In genomic region chr16:67659675-67660563, GRCh38 we compare ENCODE assay signal across 1 cellular context.
TF ChIP-seq lines count a peak whose summit lies in the region.

Gene ACD (minus strand): TSS chr16:67660260. CDS start chr16:67660220, 40 bp downstream.

TF ChIP-seq in HepG2, 621 proteins besides CTCF, POLR2A, EP300 and RAD21 (continued from another document and continues in another):
- TF ChIP-seq LRRFIP1 (CRISPR knock-in tag; conservative IDR thresholded peaks at IDR 0.05) (0 out of 2 replicates have a peak, but pooled peaks have one; percentile 14), CREBL2 (CRISPR knock-in tag; IDR thresholded peaks at IDR 0.05; ENCODE audit: borderline replicate concordance) (no peak), SP5 (CRISPR knock-in tag; IDR thresholded peaks at IDR 0.05; ENCODE audit: borderline replicate concordance, low read depth) (no peak; the same call in 1 of the 2 replicates), ZC3H4 (CRISPR knock-in tag; IDR thresholded peaks at IDR 0.05; ENCODE audit: borderline replicate concordance) (no peak), ZNF230 (CRISPR knock-in tag; IDR thresholded peaks at IDR 0.05) (peak; percentile 97), ZNF646 (CRISPR knock-in tag; IDR thresholded peaks at IDR 0.05) (no peak), MAX (IDR thresholded peaks at IDR 0.05) (peak; percentile 70), PRDM4 (CRISPR knock-in tag; IDR thresholded peaks at IDR 0.05; ENCODE audit: borderline replicate concordance) (no peak), KAT2B (IDR thresholded peaks at IDR 0.05; ENCODE audit: borderline replicate concordance, low read depth, low read length) (no peak), ARID2 (CRISPR knock-in tag; IDR thresholded peaks at IDR 0.05; ENCODE audit: borderline replicate concordance) (no peak; the same call in 1 of the 2 replicates), CCAR2 (optimal IDR thresholded peaks at IDR 0.05; ENCODE audit: low read depth, low read length) (no peak), ZFP36L2 (CRISPR knock-in tag; IDR thresholded peaks at IDR 0.05) (no peak), PAXIP1 (CRISPR knock-in tag; conservative IDR thresholded peaks at IDR 0.05) (peak; percentile 77), IKZF4 (CRISPR knock-in tag; IDR thresholded peaks at IDR 0.05; ENCODE audit: borderline replicate concordance, low read depth, not compliant biosample characterization) (peak; percentile 69), NFKBIZ (CRISPR knock-in tag; IDR thresholded peaks at IDR 0.05) (peak; percentile 48; the same call in 1 of the 2 replicates), CAMTA2 (CRISPR knock-in tag; IDR thresholded peaks at IDR 0.05; ENCODE audit: borderline replicate concordance) (0 out of 2 replicates have a peak, but pooled peaks have one; percentile 71), ZNF598 (CRISPR knock-in tag; IDR thresholded peaks at IDR 0.05; ENCODE audit: borderline replicate concordance) (peak; percentile 97; the same call in 1 of the 2 replicates), ZNF512 (CRISPR knock-in tag; IDR thresholded peaks at IDR 0.05) (0 out of 2 replicates have a peak, but pooled peaks have one; percentile 26), ZNF7 (CRISPR knock-in tag; IDR thresholded peaks at IDR 0.05) (no peak), HDAC1 (CRISPR knock-in tag; IDR thresholded peaks at IDR 0.05) (peak; percentile 64), ZFP82 (CRISPR knock-in tag; IDR thresholded peaks at IDR 0.05; ENCODE audit: borderline replicate concordance) (peak; percentile 92; the same call in 1 of the 2 replicates), ZNF337 (CRISPR knock-in tag; IDR thresholded peaks at IDR 0.05; ENCODE audit: borderline replicate concordance, low read depth) (peak; percentile 87; the same call in 1 of the 2 replicates), ZMYM2 (CRISPR knock-in tag; IDR thresholded peaks at IDR 0.05) (no peak), ZIK1 (CRISPR knock-in tag; IDR thresholded peaks at IDR 0.05; ENCODE audit: borderline replicate concordance, low read depth) (no peak), ZNF101 (CRISPR knock-in tag; IDR thresholded peaks at IDR 0.05; ENCODE audit: borderline replicate concordance, low read depth) (no peak), ATF7 (IDR thresholded peaks at IDR 0.05) (no peak), ATF7 (CRISPR knock-in tag; IDR thresholded peaks at IDR 0.05) (no peak; the same call in 1 of the 2 replicates), ZNF441 (CRISPR knock-in tag; IDR thresholded peaks at IDR 0.05; ENCODE audit: borderline replicate concordance) (peak; percentile 73; the same call in 1 of the 2 replicates), ZNF75D (CRISPR knock-in tag; IDR thresholded peaks at IDR 0.05; ENCODE audit: borderline replicate concordance) (no peak), DDIT3 (CRISPR knock-in tag; IDR thresholded peaks at IDR 0.05) (no peak; the same call in 1 of the 2 replicates), MXD4 (CRISPR knock-in tag; IDR thresholded peaks at IDR 0.05) (peak; percentile 67; the same call in 1 of the 2 replicates), KLF12 (CRISPR knock-in tag; IDR thresholded peaks at IDR 0.05; ENCODE audit: borderline replicate concordance) (peak; percentile 76; the same call in 1 of the 2 replicates), DRAP1 (CRISPR knock-in tag; IDR thresholded peaks at IDR 0.05) (peak; percentile 86), RFX5 (IDR thresholded peaks at IDR 0.05; ENCODE audit: low read depth, low read length) (no peak), PTBP1 (IDR thresholded peaks at IDR 0.05; ENCODE audit: low read depth, low read length, poor library complexity, severe bottlenecking) (no peak), THYN1 (CRISPR knock-in tag; IDR thresholded peaks at IDR 0.05; ENCODE audit: borderline replicate concordance, low read depth) (no peak), ZBTB44 (CRISPR knock-in tag; IDR thresholded peaks at IDR 0.05) (0 out of 2 replicates have a peak, but pooled peaks have one; percentile 52)
